In genomic region chr2:152161598-152161997, GRCh38 we compare ENCODE assay signal across 21 cellular contexts. TPM values are rescaled to one million over a fixed set of nuclear protein-coding genes. Genes with fewer than 3 reads are reported as not detected.
A peak's percentile ranks its signal among the peaks of the same experiment; 100 is the strongest.
DNase-seq lines count a peak whose midpoint lies in the region; ATAC-seq, FAIRE-seq and TF ChIP-seq lines count a peak whose summit lies in the region.
"Had no signal": no experiment of that assay in that cellular context is flagged by ENCODE, and none has a peak within 500 bp of the region (broad histone marks: within the 10 kb centered on the region; RNA-seq: fewer than 3 reads in every experiment).

No MANE protein-coding gene starts in this region.

- H3K4me3 ChIP-seq in stomach = no peak overlapping the region
- no peak overlapping the region for H3K4me3 ChIP-seq in kidney (ENCODE audit: low read length in 2 of 2)
- no peak overlapping the region for H3K4me3 ChIP-seq in endodermal cell (ENCODE audit: low read length)
- H3K4me3 ChIP-seq in left ventricle myocardium inferior = no peak overlapping the region

- H3K27ac ChIP-seq in stomach (no peak overlapping the region), kidney (ENCODE audit: low read depth in 2 of 2, low read length in 2 of 2) (peak overlapping the region in 1 of 2 donors; percentile 32), endodermal cell (ENCODE audit: low read depth, low read length) (no peak overlapping the region), left ventricle myocardium inferior (replicated peaks) (no peak overlapping the region)

- H3K27me3 ChIP-seq in stomach = no peaks in the 10 kb centered on the region
- no peaks in the 10 kb centered on the region for H3K27me3 ChIP-seq in endodermal cell (ENCODE audit: control insufficient read depth, insufficient read depth, low read length, poor library complexity, severe bottlenecking)
- H3K27me3 ChIP-seq in left ventricle myocardium inferior (ENCODE audit: low read depth) = no peaks in the 10 kb centered on the region

- H3K9ac ChIP-seq in kidney (ENCODE audit: low read length in 2 of 2) (no peak overlapping the region), endodermal cell (ENCODE audit: extremely low read depth, low read length, poor library complexity, severe bottlenecking) (no peak overlapping the region)

- intact Hi-C loops in stomach (cut with DNase I; ENCODE audit: low total_unique reads) = no loop called here
- intact Hi-C loops in kidney (cut with DNase I) = no loop called here
- intact Hi-C loops in left ventricle myocardium inferior (cut with micrococcal nuclease) = loop anchor here (10.0 kb wide), 1 partner anchor 127 kb away; no protein-coding TSS in a partner anchor

- H3K9me3 Mint-ChIP-seq in endodermal cell = peaks cover 64% of the 10 kb centered on the region

- no peaks in the 10 kb centered on the region for H3K27me3 Mint-ChIP-seq in endodermal cell (ENCODE audit: insufficient read depth)

- 83 to 89% (median 87%) methylated on average over 4 of the region's 4 CpGs for WGBS in stomach, 5 donors
- WGBS in endodermal cell (ENCODE audit: insufficient coverage in 1 of 2, insufficient read length in 1 of 2), 2 experiments = 94 to 100% methylated on average over 3 to 4 of the region's 4 CpGs

- H3K36me3 Mint-ChIP-seq in endodermal cell (ENCODE audit: low read depth) = peaks cover 50% of the 10 kb centered on the region

- DNase-seq in renal cortical epithelial cell (ENCODE audit: low read depth) (peak; percentile 59), stomach (no peak), kidney (no peak), endodermal cell (no peak), left ventricle myocardium inferior (no peak)
- DNase-seq: ACHN, AML-193, COR-L47, EL, H9, KG1, NCI-H1092, NCI-H146, NCI-H2081, NCI-H2227 treated with DMSO at 0.1 percent for 48 hours, NCI-H524, T-helper 9 cell had no signal

- H3K27ac Mint-ChIP-seq in endodermal cell = no peak overlapping the region
- H3K27ac Mint-ChIP-seq: H9 had no signal

- TF ChIP-seq CTCF in stomach (IDR thresholded peaks at IDR 0.05) = no peak
- TF ChIP-seq CTCF in kidney (IDR thresholded peaks at IDR 0.05; ENCODE audit: borderline replicate concordance, extremely low read depth, insufficient read depth) = no peak
- no peak for TF ChIP-seq CTCF in endodermal cell (conservative IDR thresholded peaks at IDR 0.05)
- TF ChIP-seq CTCF in left ventricle myocardium inferior (IDR thresholded peaks at IDR 0.05; ENCODE audit: borderline replicate concordance) = no peak

- H3K9me3 ChIP-seq in stomach (peaks cover 0 to 7% (median 3%) of the 10 kb centered on the region in 4 donors), kidney (ENCODE audit: control insufficient read depth in 1 of 2, low read length in 2 of 2) (peaks cover 0 to 5% of the 10 kb centered on the region in 2 donors), endodermal cell (ENCODE audit: control insufficient read depth, low read length) (peaks cover 45% of the 10 kb centered on the region), left ventricle myocardium inferior (replicated peaks) (peaks cover 8% of the 10 kb centered on the region)

- FAIRE-seq in kidney (lab: Jason Lieb, UNC) = no peak

- peaks cover 0 to 10% (median 4%) of the 10 kb centered on the region in 4 donors for H3K36me3 ChIP-seq in stomach
- H3K36me3 ChIP-seq in kidney (ENCODE audit: control insufficient read depth in 1 of 2, insufficient read depth in 2 of 2, low read length in 2 of 2) = no peaks in the 10 kb centered on the region
- peaks cover 9% of the 10 kb centered on the region for H3K36me3 ChIP-seq in endodermal cell (ENCODE audit: control insufficient read depth, insufficient read depth, low read length)
- H3K36me3 ChIP-seq in left ventricle myocardium inferior = peaks cover 11% of the 10 kb centered on the region

- H3K4me1 ChIP-seq in stomach (peaks cover 18 to 36% (median 30%) of the 10 kb centered on the region in 4 donors), kidney (ENCODE audit: control insufficient read depth in 1 of 2, insufficient read depth in 1 of 2, low read depth in 1 of 2, low read length in 2 of 2) (peaks cover 3 to 24% of the 10 kb centered on the region in 2 donors), endodermal cell (ENCODE audit: control insufficient read depth, insufficient read depth, low read length) (no peaks in the 10 kb centered on the region), left ventricle myocardium inferior (peaks cover 35% of the 10 kb centered on the region)

- H3K4me3 Mint-ChIP-seq in endodermal cell = no peak overlapping the region
- H3K4me3 Mint-ChIP-seq: CD14-positive monocyte, H9 had no signal

- no peak for TF ChIP-seq EP300 in stomach (IDR thresholded peaks at IDR 0.05)

- TF ChIP-seq POLR2A in stomach (IDR thresholded peaks at IDR 0.05) = no peak

- ATAC-seq in GM18907 (IDR thresholded peaks at IDR 0.05; ENCODE audit: unreplicated experiment) (peak; percentile 75), HG02678 (IDR thresholded peaks at IDR 0.05; ENCODE audit: unreplicated experiment) (peak; percentile 56), HG03460 (IDR thresholded peaks at IDR 0.05; ENCODE audit: unreplicated experiment) (peak; percentile 63)

- no peaks in the 10 kb centered on the region for H3K4me1 Mint-ChIP-seq in endodermal cell

RNA-seq across cellular contexts. Expression of gene STAM2, which starts 14.0 kb away (rescaled TPM):
- 47.3 and 50.0 TPM in 2 replicates for total RNA-seq in renal cortical epithelial cell
- total RNA-seq in stomach = 10 to 100 TPM in 4 of 5 donors, 1 to 10 TPM in 1; 4.9 to 55.3 (median 32.6) TPM
- polyA plus RNA-seq in stomach = 1 to 10 TPM; 7.0 to 9.9 (median 7.6) TPM
- total RNA-seq in kidney = 41.1 TPM
- polyA plus RNA-seq in kidney (ENCODE audit: insufficient read depth, low read depth, low replicate concordance) = 12.5 TPM
- total RNA-seq in endodermal cell = 10 to 100 TPM; 21.5 to 30.9 TPM
- polyA plus RNA-seq in endodermal cell (2013, experiment 1 of 2) = 17.1 TPM
- polyA plus RNA-seq in endodermal cell (2013, experiment 2 of 2) = 18.5 TPM
- total RNA-seq in left ventricle myocardium inferior = 27.8 TPM
